Comparison of ENCODE assay signal across 41 cellular contexts in genomic region chr16:10022098-10022497, GRCh38.
"Had no signal": no experiment of that assay in that cellular context is flagged by ENCODE, and none has a peak within 500 bp of the region (broad histone marks: within the 10 kb centered on the region; RNA-seq: fewer than 3 reads in every experiment).

No MANE protein-coding gene starts in this region.

- ATAC-seq: activated naive CD4-positive, alpha-beta T cell treated with anti-CD3 and anti-CD28 coated beads, Interleukin-2, amount 50 U/mL, for 72 hours; activated naive CD8-positive, alpha-beta T cell treated with anti-CD3 and anti-CD28 coated beads, Interleukin-2, amount 50 U/mL, for 24 hours; activated T-cell treated with anti-CD3 and anti-CD28 coated beads, Interleukin-2, amount 50 U/mL, for 4 hours; activated T-cell treated with anti-CD3 and anti-CD28 coated beads, Interleukin-2, amount 50 U/mL, for 72 hours; activated T-helper 17 cell treated with anti-CD3 and anti-CD28 coated beads, Interleukin-2, amount 50 U/mL, for 72 hours; body of pancreas had no signal

- H3K36me3 Mint-ChIP-seq: activated naive CD4-positive, alpha-beta T cell treated with anti-CD3 and anti-CD28 coated beads, Interleukin-2, amount 10 ng/mL, durations not matched to agents 7 days and 5 days; activated naive CD4-positive, alpha-beta T cell treated with anti-CD3 and anti-CD28 coated beads, Interleukin-2, amount 50 U/mL, for 24 hours; activated naive CD4-positive, alpha-beta T cell treated with anti-CD3 and anti-CD28 coated beads, Interleukin-2, amount 50 U/mL, for 72 hours; activated naive CD8-positive, alpha-beta T cell; activated naive CD8-positive, alpha-beta T cell treated with anti-CD3 and anti-CD28 coated beads for 36 hours; activated naive CD8-positive, alpha-beta T cell treated with anti-CD3 and anti-CD28 coated beads, Interleukin-2, amount 10 ng/mL, durations not matched to agents 7 days and 5 days; brain had no signal

- H3K27me3 Mint-ChIP-seq: activated naive CD4-positive, alpha-beta T cell treated with anti-CD3 and anti-CD28 coated beads, Interleukin-2, amount 10 ng/mL, durations not matched to agents 7 days and 5 days; activated naive CD8-positive, alpha-beta T cell treated with anti-CD3 and anti-CD28 coated beads for 36 hours; activated naive CD8-positive, alpha-beta T cell treated with anti-CD3 and anti-CD28 coated beads, Interleukin-2, amount 10 ng/mL, durations not matched to agents 7 days and 5 days; activated T-cell treated with anti-CD3 and anti-CD28 coated beads, Interleukin-2, amount 50 U/mL, for 24 hours; activated T-helper 17 cell treated with anti-CD3 and anti-CD28 coated beads, Interleukin-2, amount 50 U/mL, for 72 hours; central memory CD8-positive, alpha-beta T cell had no signal

- H3K9me3 ChIP-seq: adrenal gland, ascending aorta, body of pancreas, breast epithelium had no signal

- FAIRE-seq: astrocyte, bronchial epithelial cell had no signal

- H3K4me3 ChIP-seq: adrenal gland, ascending aorta, body of pancreas, breast epithelium, cardiac muscle cell had no signal

- H3K27ac ChIP-seq: adrenal gland, ascending aorta, body of pancreas, brain microvascular endothelial cell, breast epithelium, cardiac muscle cell had no signal

- H3K36me3 ChIP-seq: adrenal gland, ascending aorta, brain microvascular endothelial cell, breast epithelium, cardiac muscle cell had no signal

- H3K4me1 ChIP-seq: adrenal gland, ascending aorta, body of pancreas, breast epithelium had no signal

- DNase-seq: activated effector memory CD4-positive, alpha-beta T cell treated with anti-CD3 and anti-CD28 coated beads, Interleukin-2, amount 50 U/mL, for 16 hours; activated effector memory CD4-positive, alpha-beta T cell treated with Interleukin-2 at 50 U/mL for 16 hours; activated gamma-delta T cell; activated gamma-delta T cell treated with Interleukin-2 at 50 U/mL for 16 hours; activated naive CD4-positive, alpha-beta T cell; activated naive CD4-positive, alpha-beta T cell treated with anti-CD3 and anti-CD28 coated beads for 36 hours; activated naive CD4-positive, alpha-beta T cell treated with anti-CD3 and anti-CD28 coated beads, Interleukin-2, amount 10 ng/mL, durations not matched to agents 7 days and 5 days; activated naive CD4-positive, alpha-beta T cell treated with anti-CD3 and anti-CD28 coated beads, Interleukin-2, amount 50 U/mL, for 16 hours; activated naive CD4-positive, alpha-beta T cell treated with Interleukin-2 at 50 U/mL for 16 hours; activated naive CD8-positive, alpha-beta T cell treated with anti-CD3 and anti-CD28 coated beads for 36 hours; activated naive CD8-positive, alpha-beta T cell treated with anti-CD3 and anti-CD28 coated beads, Interleukin-2, amount 10 ng/mL, durations not matched to agents 7 days and 5 days; activated naive CD8-positive, alpha-beta T cell treated with anti-CD3 and anti-CD28 coated beads, Interleukin-2, amount 50 U/mL, for 24 hours; activated T-cell treated with anti-CD3 and anti-CD28 coated beads for 4 hours; activated T-cell treated with anti-CD3 and anti-CD28 coated beads, Interleukin-2, amount 50 U/mL, for 1 hour; activated T-cell treated with anti-CD3 and anti-CD28 coated beads, Interleukin-2, amount 50 U/mL, for 24 hours; activated T-cell treated with anti-CD3 and anti-CD28 coated beads, Interleukin-2, amount 50 U/mL, for 4 hours; activated T-cell treated with anti-CD3 and anti-CD28 coated beads, Interleukin-2, amount 50 U/mL, for 48 hours; activated T-cell treated with anti-CD3 and anti-CD28 coated beads, Interleukin-2, amount 50 U/mL, for 72 hours; adrenal gland; amniotic stem cell; amygdala; anterior cingulate cortex; aorta; body of pancreas; brain microvascular endothelial cell; caudate nucleus; central memory CD4-positive, alpha-beta T cell; cerebellar nuclear complex had no signal

- H3K4me3 Mint-ChIP-seq: activated naive CD4-positive, alpha-beta T cell treated with anti-CD3 and anti-CD28 coated beads for 36 hours; activated naive CD4-positive, alpha-beta T cell treated with anti-CD3 and anti-CD28 coated beads, Interleukin-2, amount 10 ng/mL, durations not matched to agents 7 days and 5 days; activated naive CD4-positive, alpha-beta T cell treated with anti-CD3 and anti-CD28 coated beads, Interleukin-2, amount 50 U/mL, for 24 hours; activated naive CD8-positive, alpha-beta T cell; activated naive CD8-positive, alpha-beta T cell treated with anti-CD3 and anti-CD28 coated beads for 36 hours; activated naive CD8-positive, alpha-beta T cell treated with anti-CD3 and anti-CD28 coated beads, Interleukin-2, amount 10 ng/mL, durations not matched to agents 7 days and 5 days; activated naive CD8-positive, alpha-beta T cell treated with anti-CD3 and anti-CD28 coated beads, Interleukin-2, amount 50 U/mL, for 24 hours; activated T-cell treated with anti-CD3 and anti-CD28 coated beads, Interleukin-2, amount 50 U/mL, for 24 hours; activated T-cell treated with anti-CD3 and anti-CD28 coated beads, Interleukin-2, amount 50 U/mL, for 4 hours; activated T-cell treated with anti-CD3 and anti-CD28 coated beads, Interleukin-2, amount 50 U/mL, for 72 hours; activated T-helper 1 cell treated with anti-CD3 and anti-CD28 coated beads, Interleukin-12 subunit alpha, Interleukin-12 subunit beta, Interleukin-2, Interleukin-4 antibody, amounts not matched to agents 30 ng/mL and 10 ng/mL and 1 ng/mL, durations not matched to agents 14 hours and 24 hours and 36 hours; activated T-helper 17 cell treated with anti-CD3 and anti-CD28 coated beads, Interleukin-2, amount 50 U/mL, for 72 hours; brain; central memory CD8-positive, alpha-beta T cell had no signal

- H3K27ac Mint-ChIP-seq: activated naive CD4-positive, alpha-beta T cell treated with anti-CD3 and anti-CD28 coated beads for 36 hours; activated naive CD4-positive, alpha-beta T cell treated with anti-CD3 and anti-CD28 coated beads, Interleukin-2, amount 10 ng/mL, durations not matched to agents 7 days and 5 days; activated naive CD4-positive, alpha-beta T cell treated with anti-CD3 and anti-CD28 coated beads, Interleukin-2, amount 50 U/mL, for 24 hours; activated naive CD4-positive, alpha-beta T cell treated with anti-CD3 and anti-CD28 coated beads, Interleukin-2, amount 50 U/mL, for 72 hours; activated naive CD8-positive, alpha-beta T cell; activated naive CD8-positive, alpha-beta T cell treated with anti-CD3 and anti-CD28 coated beads for 36 hours; activated naive CD8-positive, alpha-beta T cell treated with anti-CD3 and anti-CD28 coated beads, Interleukin-2, amount 10 ng/mL, durations not matched to agents 7 days and 5 days; activated naive CD8-positive, alpha-beta T cell treated with anti-CD3 and anti-CD28 coated beads, Interleukin-2, amount 50 U/mL, for 24 hours; activated T-cell treated with anti-CD3 and anti-CD28 coated beads, Interleukin-2, amount 50 U/mL, for 24 hours; activated T-cell treated with anti-CD3 and anti-CD28 coated beads, Interleukin-2, amount 50 U/mL, for 72 hours; activated T-helper 1 cell treated with anti-CD3 and anti-CD28 coated beads, Interleukin-12 subunit alpha, Interleukin-12 subunit beta, Interleukin-2, Interleukin-4 antibody, amounts not matched to agents 30 ng/mL and 10 ng/mL and 1 ng/mL, durations not matched to agents 14 hours and 24 hours and 36 hours; activated T-helper 17 cell treated with anti-CD3 and anti-CD28 coated beads, Interleukin-2, amount 50 U/mL, for 72 hours; activated T-helper 2 cell treated with anti-CD3 and anti-CD28 coated beads, Interferon-gamma antibody, Interleukin-2, Interleukin-4, amounts not matched to agents 10 μg/mL and 5 μg/mL and 100 μg/mL, durations not matched to agents 14 hours and 24 hours and 36 hours; brain had no signal

- H3K4me1 Mint-ChIP-seq: activated naive CD4-positive, alpha-beta T cell treated with anti-CD3 and anti-CD28 coated beads, Interleukin-2, amount 10 ng/mL, durations not matched to agents 7 days and 5 days; activated naive CD4-positive, alpha-beta T cell treated with anti-CD3 and anti-CD28 coated beads, Interleukin-2, amount 50 U/mL, for 24 hours; activated naive CD8-positive, alpha-beta T cell treated with anti-CD3 and anti-CD28 coated beads for 36 hours; activated naive CD8-positive, alpha-beta T cell treated with anti-CD3 and anti-CD28 coated beads, Interleukin-2, amount 10 ng/mL, durations not matched to agents 7 days and 5 days; activated naive CD8-positive, alpha-beta T cell treated with anti-CD3 and anti-CD28 coated beads, Interleukin-2, amount 50 U/mL, for 24 hours; activated T-helper 17 cell treated with anti-CD3 and anti-CD28 coated beads, Interleukin-2, amount 50 U/mL, for 72 hours; brain; central memory CD8-positive, alpha-beta T cell had no signal

- H3K9me3 Mint-ChIP-seq: activated naive CD4-positive, alpha-beta T cell treated with anti-CD3 and anti-CD28 coated beads for 36 hours; activated naive CD4-positive, alpha-beta T cell treated with anti-CD3 and anti-CD28 coated beads, Interleukin-2, amount 50 U/mL, for 24 hours; activated naive CD8-positive, alpha-beta T cell treated with anti-CD3 and anti-CD28 coated beads for 36 hours; activated naive CD8-positive, alpha-beta T cell treated with anti-CD3 and anti-CD28 coated beads, Interleukin-2, amount 50 U/mL, for 24 hours; activated T-cell treated with anti-CD3 and anti-CD28 coated beads, Interleukin-2, amount 50 U/mL, for 4 hours; activated T-cell treated with anti-CD3 and anti-CD28 coated beads, Interleukin-2, amount 50 U/mL, for 72 hours; activated T-helper 1 cell treated with anti-CD3 and anti-CD28 coated beads, Interleukin-12 subunit alpha, Interleukin-12 subunit beta, Interleukin-2, Interleukin-4 antibody, amounts not matched to agents 30 ng/mL and 10 ng/mL and 1 ng/mL, durations not matched to agents 14 hours and 24 hours and 36 hours; activated T-helper 17 cell treated with anti-CD3 and anti-CD28 coated beads, Interleukin-2, amount 50 U/mL, for 72 hours; activated T-helper 2 cell treated with anti-CD3 and anti-CD28 coated beads, Interferon-gamma antibody, Interleukin-2, Interleukin-4, amounts not matched to agents 10 μg/mL and 5 μg/mL and 100 μg/mL, durations not matched to agents 14 hours and 24 hours and 36 hours; brain had no signal

- H3K27me3 ChIP-seq: adrenal gland, ascending aorta, body of pancreas, brain microvascular endothelial cell, cardiac muscle cell had no signal
